In genomic region chr20:35240914-35241293, GRCh38 we compare ENCODE assay signal across 26 cellular contexts. TPM values are rescaled to one million over a fixed set of nuclear protein-coding genes. Genes with fewer than 3 reads are reported as not detected.
"Had no signal": no experiment of that assay in that cellular context is flagged by ENCODE, and none has a peak within 500 bp of the region (broad histone marks: within the 10 kb centered on the region; RNA-seq: fewer than 3 reads in every experiment).

No MANE protein-coding gene starts in this region.

- H3K9me3 ChIP-seq: colonic mucosa, esophagus squamous epithelium, heart left ventricle, mucosa of descending colon, sigmoid colon, testis, vagina had no signal

- H3K36me3 ChIP-seq: brain microvascular endothelial cell, colonic mucosa, vagina had no signal

- H3K4me1 ChIP-seq: colonic mucosa, esophagus squamous epithelium, gastroesophageal sphincter, heart left ventricle, testis, vagina had no signal

- ATAC-seq: activated T-cell treated with anti-CD3 and anti-CD28 coated beads, Interleukin-2, amount 50 U/mL, for 72 hours; gastroesophageal sphincter; heart left ventricle; left cardiac atrium; mucosa of descending colon had no signal

- H3K4me3 ChIP-seq: colonic mucosa, esophagus squamous epithelium, gastroesophageal sphincter, heart left ventricle, mucosa of descending colon, sigmoid colon, testis, vagina had no signal

- DNase-seq: activated CD4-positive, alpha-beta memory T cell treated with anti-CD3 and anti-CD28 coated beads, Interleukin-2, amount 10 ng/mL, durations not matched to agents 7 days and 5 days; activated CD4-positive, alpha-beta T cell treated with anti-CD3 and anti-CD28 coated beads for 48 hours; activated CD4-positive, CD25-positive, alpha-beta regulatory T cell; activated effector memory CD4-positive, alpha-beta T cell treated with Interleukin-2 at 50 U/mL for 16 hours; activated naive CD4-positive, alpha-beta T cell treated with anti-CD3 and anti-CD28 coated beads for 36 hours; activated T-cell treated with anti-CD3 and anti-CD28 coated beads, Interleukin-2, amount 50 U/mL, for 72 hours; aorta; brain microvascular endothelial cell; central memory CD4-positive, alpha-beta T cell; colonic mucosa; esophagus squamous epithelium; heart left ventricle; islet precursor cell; left cardiac atrium; mucosa of descending colon; occipital lobe; sigmoid colon; stimulated activated CD4-positive, alpha-beta T cell treated with anti-CD3 and anti-CD28 coated beads, Interleukin-2, amount 100 ng/mL, for 48 hours; stimulated activated CD8-positive, alpha-beta memory T cell treated with anti-CD3 and anti-CD28 coated beads, Interleukin-4, amount 100 ng/mL, for 48 hours; stimulated activated naive CD4-positive, alpha-beta T cell; T1000; testis had no signal

- H3K27me3 ChIP-seq: brain microvascular endothelial cell, colonic mucosa, esophagus squamous epithelium, gastroesophageal sphincter, heart left ventricle, sigmoid colon, testis, vagina had no signal

- H3K27ac ChIP-seq: brain microvascular endothelial cell, colonic mucosa, esophagus squamous epithelium, gastroesophageal sphincter, heart left ventricle, sigmoid colon, testis, vagina had no signal

RNA-seq across cellular contexts. Expression of gene MMP24, which starts 14.4 kb away (rescaled TPM):
- total RNA-seq: activated CD4-positive, alpha-beta memory T cell treated with anti-CD3 and anti-CD28 coated beads, Interleukin-2, amount 10 ng/mL, durations not matched to agents 7 days and 5 days; activated naive CD4-positive, alpha-beta T cell treated with anti-CD3 and anti-CD28 coated beads for 36 hours; activated T-cell treated with anti-CD3 and anti-CD28 coated beads, Interleukin-2, amount 50 U/mL, for 72 hours had no signal

RNA-seq across cellular contexts. Expression of gene FAM83C, which starts 51.3 kb away (rescaled TPM):
- total RNA-seq: activated CD4-positive, alpha-beta memory T cell treated with anti-CD3 and anti-CD28 coated beads, Interleukin-2, amount 10 ng/mL, durations not matched to agents 7 days and 5 days; activated naive CD4-positive, alpha-beta T cell treated with anti-CD3 and anti-CD28 coated beads for 36 hours; activated T-cell treated with anti-CD3 and anti-CD28 coated beads, Interleukin-2, amount 50 U/mL, for 72 hours; aorta; heart left ventricle; left cardiac atrium; neural crest cell; occipital lobe; renal cortical epithelial cell; sigmoid colon had no signal
- polyA plus RNA-seq: aorta, heart left ventricle had no signal
